6 cellular contexts compared by ENCODE assay signal in genomic region chr19:58356236-58356970, GRCh38. TPM values are rescaled to one million over a fixed set of nuclear protein-coding genes. Genes with fewer than 3 reads are reported as not detected.
A peak's percentile ranks its signal among the peaks of the same experiment; 100 is the strongest.
DNase-seq lines count a peak whose midpoint lies in the region; ATAC-seq and TF ChIP-seq lines count a peak whose summit lies in the region.

No MANE protein-coding gene starts in this region.

- no peak for TF ChIP-seq CTCF in testis (IDR thresholded peaks at IDR 0.05)

- H3K4me1 Mint-ChIP-seq in activated CD4-positive, alpha-beta memory T cell treated with anti-CD3 and anti-CD28 coated beads for 36 hours (ENCODE audit: low read depth): peaks cover 10% of the 10 kb centered on the region

- H3K9me3 ChIP-seq in testis: no peaks in the 10 kb centered on the region

- peak; percentile 46 for DNase-seq in activated CD4-positive, alpha-beta memory T cell treated with anti-CD3 and anti-CD28 coated beads for 36 hours
- DNase-seq in germinal center (ENCODE audit: low spot score) (peak; percentile 41), testis (no peak), GOT3 (lab: John Stamatoyannopoulos, UW) (no peak)

- H3K36me3 Mint-ChIP-seq in activated CD4-positive, alpha-beta memory T cell treated with anti-CD3 and anti-CD28 coated beads for 36 hours: no peaks in the 10 kb centered on the region

- H3K27ac Mint-ChIP-seq in activated CD4-positive, alpha-beta memory T cell treated with anti-CD3 and anti-CD28 coated beads for 36 hours: no peak overlapping the region

- POLR2A ChIA-PET in activated CD4-positive, alpha-beta memory T cell treated with anti-CD3 and anti-CD28 coated beads for 36 hours (lab: Charles Lee): interaction anchor here (1.7 kb wide), 1 partner anchor 9 kb away, joined by 8 read pairs; no protein-coding TSS in a partner anchor

- no peaks in the 10 kb centered on the region for H3K27me3 Mint-ChIP-seq in activated CD4-positive, alpha-beta memory T cell treated with anti-CD3 and anti-CD28 coated beads for 36 hours

- intact Hi-C loops in activated CD4-positive, alpha-beta memory T cell treated with anti-CD3 and anti-CD28 coated beads for 36 hours (cut with micrococcal nuclease): no loop called here
- intact Hi-C loops in testis (cut with DNase I; ENCODE audit: low total_unique reads): no loop called here

- WGBS in testis, 2 donors: 15 to 19% methylated on average over 24 of the region's 88 CpGs

- CTCF ChIA-PET in activated CD4-positive, alpha-beta memory T cell treated with anti-CD3 and anti-CD28 coated beads for 36 hours (lab: Charles Lee): interaction anchor here (0.8 to 1.0 kb wide), 2 partner anchors 9 to 164 kb away, joined by 3 to 5 read pairs; partner anchors contain the start of gene ZBTB45

- H3K27me3 ChIP-seq in testis: no peaks in the 10 kb centered on the region

- no peaks in the 10 kb centered on the region for H3K36me3 ChIP-seq in testis (ENCODE audit: low read depth, missing control alignments)

- no peaks in the 10 kb centered on the region for H3K9me3 Mint-ChIP-seq in activated CD4-positive, alpha-beta memory T cell treated with anti-CD3 and anti-CD28 coated beads for 36 hours

- TF ChIP-seq POLR2A in testis (IDR thresholded peaks at IDR 0.05): no peak

- no peak overlapping the region for H3K27ac ChIP-seq in testis

- peak overlapping the region; percentile 26 to 49 for H3K4me3 ChIP-seq in testis

- H3K4me1 ChIP-seq in testis: no peaks in the 10 kb centered on the region

- ATAC-seq in HG03469 (IDR thresholded peaks at IDR 0.05; ENCODE audit: unreplicated experiment): no peak
- ATAC-seq in GM18498 (IDR thresholded peaks at IDR 0.05; ENCODE audit: unreplicated experiment): no peak

- H3K4me3 Mint-ChIP-seq in activated CD4-positive, alpha-beta memory T cell treated with anti-CD3 and anti-CD28 coated beads for 36 hours: peak overlapping the region; percentile 12

RNA-seq across cellular contexts. Expression of gene A1BG, which starts 3.1 kb away (rescaled TPM):
- total RNA-seq in activated CD4-positive, alpha-beta memory T cell treated with anti-CD3 and anti-CD28 coated beads for 36 hours: 10 to 100 TPM in 1 of 2 experiments, 1 to 10 TPM in 1; 9.9 to 12.9 TPM
- total RNA-seq in testis: 10 to 100 TPM in 1 of 2 donors, 1 to 10 TPM in 1; 3.5 to 13.1 TPM
- 4.5 TPM for polyA plus RNA-seq in testis (ENCODE audit: insufficient read depth, low read depth, low replicate concordance)

RNA-seq across cellular contexts. Expression of gene ZNF497, which starts 6.1 kb away (rescaled TPM):
- under 1 TPM; 0.31 to 0.93 TPM for total RNA-seq in activated CD4-positive, alpha-beta memory T cell treated with anti-CD3 and anti-CD28 coated beads for 36 hours
- total RNA-seq in testis: 10 to 100 TPM; 10.3 to 10.7 TPM
- 2.6 TPM for polyA plus RNA-seq in testis (ENCODE audit: insufficient read depth, low read depth, low replicate concordance)

RNA-seq across cellular contexts. Expression of gene ZNF837, which starts 24.4 kb away (rescaled TPM):
- 1 to 10 TPM; 2.1 to 2.4 TPM for total RNA-seq in activated CD4-positive, alpha-beta memory T cell treated with anti-CD3 and anti-CD28 coated beads for 36 hours
- 1 to 10 TPM; 6.2 to 9.3 TPM for total RNA-seq in testis
- 1.3 TPM for polyA plus RNA-seq in testis (ENCODE audit: insufficient read depth, low read depth, low replicate concordance)

RNA-seq across cellular contexts. Expression of gene ZSCAN22, which starts 29.6 kb away (rescaled TPM):
- total RNA-seq in activated CD4-positive, alpha-beta memory T cell treated with anti-CD3 and anti-CD28 coated beads for 36 hours: 1 to 10 TPM; 3.1 to 3.3 TPM
- 1 to 10 TPM; 3.5 to 4.9 TPM for total RNA-seq in testis
- 2.4 TPM for polyA plus RNA-seq in testis (ENCODE audit: insufficient read depth, low read depth, low replicate concordance)

RNA-seq across cellular contexts. Expression of gene RPS5, which starts 30.7 kb away (rescaled TPM):
- 1,000 to 10,000 TPM; 1,415 to 1,438 TPM for total RNA-seq in activated CD4-positive, alpha-beta memory T cell treated with anti-CD3 and anti-CD28 coated beads for 36 hours
- 1,000 to 10,000 TPM in 1 of 2 donors, 100 to 1,000 TPM in 1; 437 to 1,004 TPM for total RNA-seq in testis
- polyA plus RNA-seq in testis (ENCODE audit: insufficient read depth, low read depth, low replicate concordance): 746 TPM

Comparison
In these comparisons a context has a peak if more than half of its experiments do, and no peak if none do; other contexts are left out.
1. DNase-seq: peak in activated CD4-positive, alpha-beta memory T cell treated with anti-CD3 and anti-CD28 coated beads for 36 hours (single experiment) and germinal center (single experiment); none in testis (single experiment) and GOT3 (single experiment).
2. RNA of gene ZNF497, which starts 6.1 kb away (total RNA-seq): 10.3 to 10.7 TPM in testis; 0.31 to 0.93 TPM in activated CD4-positive, alpha-beta memory T cell treated with anti-CD3 and anti-CD28 coated beads for 36 hours; every median in the first group is over 4 times any median in the second.